In genomic region chr1:109910123-109910962, GRCh38 we compare ENCODE assay signal across 8 cellular contexts. TPM values are rescaled to one million over a fixed set of nuclear protein-coding genes. Genes with fewer than 3 reads are reported as not detected.
DNase-seq lines count a peak whose midpoint lies in the region; ATAC-seq, FAIRE-seq and TF ChIP-seq lines count a peak whose summit lies in the region.

TSS of gene CSF1 (plus strand) at chr1:109910849. CDS start at chr1:109911024, 175 bp downstream.

- H3K9me3 Mint-ChIP-seq in naive thymus-derived CD4-positive, alpha-beta T cell = no peaks in the 10 kb centered on the region

- POLR2A ChIA-PET in AG04450 (lab: Yijun Ruan, JAX) = no interaction called here
- POLR2A ChIA-PET in naive thymus-derived CD4-positive, alpha-beta T cell (lab: Charles Lee) = no interaction called here

- H3K27me3 Mint-ChIP-seq in naive thymus-derived CD4-positive, alpha-beta T cell = peaks cover 0 to 18% (median 0%) of the 10 kb centered on the region in 5 donors

- peak within 1 kb of the TSS; percentile 78 to 98 (median 88) for H3K4me3 Mint-ChIP-seq in naive thymus-derived CD4-positive, alpha-beta T cell

- TF ChIP-seq CTCF in AG04450 (IDR thresholded peaks at IDR 0.05; ENCODE audit: low read depth, low read length) = no peak; the same call in 1 of the 2 replicates

- H3K4me3 ChIP-seq in AG04450 (ENCODE audit: low read depth, low read length) = peak within 1 kb of the TSS; percentile 98
- H3K4me3 ChIP-seq in naive thymus-derived CD4-positive, alpha-beta T cell (ENCODE audit: low read length) = peak within 1 kb of the TSS; percentile 65

- H3K27ac Mint-ChIP-seq in naive thymus-derived CD4-positive, alpha-beta T cell = peak within 1 kb of the TSS; percentile 38 to 97 (median 73)

- peaks cover 43 to 83% (median 64%) of the 10 kb centered on the region in 7 donors for H3K4me1 Mint-ChIP-seq in naive thymus-derived CD4-positive, alpha-beta T cell

- H3K36me3 ChIP-seq in naive thymus-derived CD4-positive, alpha-beta T cell (ENCODE audit: control insufficient read depth in 2 of 3, insufficient read depth in 3 of 3, low read length in 3 of 3) = no peaks in the 10 kb centered on the region

- ATAC-seq in GM19351 (IDR thresholded peaks at IDR 0.05; ENCODE audit: unreplicated experiment) = peak; percentile 23
- ATAC-seq in naive thymus-derived CD4-positive, alpha-beta T cell = peak; percentile 71

- peaks cover 0 to 34% (median 0%) of the 10 kb centered on the region in 5 donors for H3K36me3 Mint-ChIP-seq in naive thymus-derived CD4-positive, alpha-beta T cell

- H3K27ac ChIP-seq in AG04450 (ENCODE audit: low read depth, low read length) = peak within 1 kb of the TSS; percentile 1
- peak within 1 kb of the TSS; percentile 43 for H3K27ac ChIP-seq in naive thymus-derived CD4-positive, alpha-beta T cell (ENCODE audit: low read depth, low read length)

- FAIRE-seq in RCC 7860 (lab: Jason Lieb, UNC) = no peak

- DNase-seq in AG04450 (ENCODE audit: low read depth, low spot score) (peak; percentile 77), RCC 7860 (ENCODE audit: low spot score) (peak; percentile 81), fibroblast of peridontal ligament (ENCODE audit: extremely low read depth) (peak; percentile 92), cortex of kidney (lab: John Stamatoyannopoulos, UW) (no peak)
- DNase-seq in activated T-helper 9 cell treated with anti-CD3 and anti-CD28 coated beads, Interleukin-2, amount 50 U/mL, for 16 hours (ENCODE audit: low read depth) = peak; percentile 61
- DNase-seq in naive thymus-derived CD4-positive, alpha-beta T cell = peak; percentile 15 to 72 (median 35)
- peak; percentile 27 to 36 (median 32) for DNase-seq in stimulated activated naive CD4-positive, alpha-beta T cell (lab: John Stamatoyannopoulos, UW)

- intact Hi-C loops in naive thymus-derived CD4-positive, alpha-beta T cell (cut with micrococcal nuclease) = loop anchor here (5.0 kb wide), 2 partner anchors 268 to 288 kb away; no protein-coding TSS in a partner anchor

- H3K27me3 ChIP-seq in AG04450 (ENCODE audit: control insufficient read depth, insufficient read depth, low read length) = no peaks in the 10 kb centered on the region
- no peaks in the 10 kb centered on the region for H3K27me3 ChIP-seq in naive thymus-derived CD4-positive, alpha-beta T cell (ENCODE audit: control insufficient read depth in 2 of 2, insufficient read depth in 2 of 2, low read length in 2 of 2)

- CTCF ChIA-PET in AG04450 (lab: Charles Lee) = no interaction called here
- CTCF ChIA-PET in naive thymus-derived CD4-positive, alpha-beta T cell (lab: Charles Lee) = no interaction called here

- H3K9me3 ChIP-seq in AG04450 (ENCODE audit: control insufficient read depth, insufficient read depth, low read length) = no peaks in the 10 kb centered on the region; the same call in 1 of the 2 replicates
- no peaks in the 10 kb centered on the region for H3K9me3 ChIP-seq in naive thymus-derived CD4-positive, alpha-beta T cell (ENCODE audit: control insufficient read depth in 2 of 3, low read length in 3 of 3)

- peaks cover 36 to 43% of the 10 kb centered on the region in 2 donors for H3K4me1 ChIP-seq in naive thymus-derived CD4-positive, alpha-beta T cell (ENCODE audit: control insufficient read depth in 2 of 2, insufficient read depth in 2 of 2, low read length in 2 of 2)

RNA-seq across cellular contexts. Expression of gene CSF1, which starts in this region (rescaled TPM):
- 70.1 and 84.1 TPM in 2 replicates for polyA plus RNA-seq in AG04450 (2011; rRNA removed)
- 45.9 and 52.7 TPM in 2 replicates for polyA minus RNA-seq in AG04450 (2011; rRNA and poly(A)+ RNA removed)
- 100 to 1,000 TPM in 1 of 5 experiments, 10 to 100 TPM in 1, 1 to 10 TPM in 3; 1.4 to 125 (median 5.9) TPM for total RNA-seq in naive thymus-derived CD4-positive, alpha-beta T cell
- 1 to 10 TPM in 1 of 2 donors, under 1 TPM in 1; 0.94 to 2.2 TPM for polyA plus RNA-seq in naive thymus-derived CD4-positive, alpha-beta T cell

Comparison
In these comparisons a context has a peak if more than half of its experiments do, and no peak if none do; other contexts are left out.
1. RNA of gene CSF1 (polyA plus RNA-seq): 70.1 to 84.1 TPM in AG04450; 0.94 to 2.2 TPM in naive thymus-derived CD4-positive, alpha-beta T cell; every median in the first group is over 10 times any median in the second.